In the genomic region with DNA sequence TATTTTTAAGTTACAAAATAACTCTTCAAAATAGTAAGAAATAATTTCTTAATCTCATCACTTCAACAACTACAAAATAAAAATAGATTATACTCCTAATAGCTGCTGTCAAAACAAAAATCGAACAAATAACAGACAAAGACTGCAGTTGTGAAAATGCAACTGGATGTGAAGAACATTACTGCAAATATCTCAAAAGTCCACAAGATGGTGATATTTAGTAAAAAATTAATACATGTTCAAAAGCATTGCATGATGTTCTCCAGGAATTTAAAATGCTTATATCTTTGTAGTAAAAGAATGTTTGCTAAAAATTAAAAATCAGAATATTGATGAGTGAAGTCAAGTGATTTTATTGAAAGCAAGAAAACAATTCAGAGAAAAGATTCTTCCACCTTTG, we compare ENCODE assay signal across 11 cellular contexts.
A peak's percentile ranks its signal among the peaks of the same experiment; 100 is the strongest.
DNase-seq lines count a peak whose midpoint lies in the region; ATAC-seq and TF ChIP-seq lines count a peak whose summit lies in the region.
"Had no signal": no experiment of that assay in that cellular context is flagged by ENCODE, and none has a peak within 500 bp of the region (broad histone marks: within the 10 kb centered on the region; RNA-seq: fewer than 3 reads in every experiment).

No MANE protein-coding gene starts in this region.

- no peak for TF ChIP-seq POLR2A in testis (IDR thresholded peaks at IDR 0.05)

- no peaks in the 10 kb centered on the region for H4K20me1 ChIP-seq in OCI-LY3 (ENCODE audit: insufficient read depth, low read length)

- TF ChIP-seq CTCF in OCI-LY3 (IDR thresholded peaks at IDR 0.05; ENCODE audit: low read depth, low read length): peak; percentile 47
- TF ChIP-seq CTCF in fibroblast of the aortic adventitia (IDR thresholded peaks at IDR 0.05; ENCODE audit: insufficient read depth, low read length): peak; percentile 43
- peak in 2 of 3 experiments; percentile 3 to 31 for TF ChIP-seq CTCF in testis (IDR thresholded peaks at IDR 0.05)

- no peaks in the 10 kb centered on the region for H3K27me3 ChIP-seq in OCI-LY3 (ENCODE audit: low read depth, low read length)
- no peaks in the 10 kb centered on the region for H3K27me3 ChIP-seq in testis

- H3K27ac ChIP-seq in OCI-LY3 (ENCODE audit: low read length): no peak overlapping the region
- no peak overlapping the region for H3K27ac ChIP-seq in testis

- H3K79me2 ChIP-seq in OCI-LY3 (ENCODE audit: low read length): no peaks in the 10 kb centered on the region

- ATAC-seq in HG03457 (IDR thresholded peaks at IDR 0.05; ENCODE audit: unreplicated experiment) (no peak), GM18858 (IDR thresholded peaks at IDR 0.05; ENCODE audit: unreplicated experiment) (no peak)

- no peak overlapping the region for H2AFZ ChIP-seq in OCI-LY3 (ENCODE audit: low read depth, low read length)

- H3K4me3 ChIP-seq in OCI-LY3 (ENCODE audit: low read length) (no peak overlapping the region), fibroblast of the aortic adventitia (ENCODE audit: low read depth, low read length) (no peak overlapping the region), testis (no peak overlapping the region)

- H3K9me3 ChIP-seq in OCI-LY3 (ENCODE audit: insufficient read depth, low read length): no peaks in the 10 kb centered on the region
- no peaks in the 10 kb centered on the region for H3K9me3 ChIP-seq in testis

- 86 to 100% methylated on average over 1 of the region's 1 CpG for WGBS in testis, 2 donors

- peak; percentile 17 for DNase-seq in NCI-H2171 treated with DMSO at 0.1 percent for 48 hours (lab: John Stamatoyannopoulos, UW)
- DNase-seq in NCI-H2171 (lab: John Stamatoyannopoulos, UW): no peak
- DNase-seq in fibroblast of the aortic adventitia (ENCODE audit: low read depth): peak; percentile 68
- no peak for DNase-seq in testis
- no peak for DNase-seq in effector CD4-positive, alpha-beta T cell
- DNase-seq: activated CD4-positive, alpha-beta T cell treated with anti-CD3 and anti-CD28 coated beads for 4 hours; KG1; naive B cell had no signal

- H3K4me1 ChIP-seq in OCI-LY3 (ENCODE audit: low read length): no peaks in the 10 kb centered on the region
- no peaks in the 10 kb centered on the region for H3K4me1 ChIP-seq in testis

- no peak overlapping the region for H3K4me2 ChIP-seq in OCI-LY3 (ENCODE audit: low read length)

- H3K36me3 ChIP-seq in OCI-LY3 (replicated peaks; ENCODE audit: low read depth, low read length) (no peaks in the 10 kb centered on the region), testis (ENCODE audit: low read depth, missing control alignments) (no peaks in the 10 kb centered on the region)

- intact Hi-C loops in testis (cut with DNase I; ENCODE audit: low total_unique reads): no loop called here

- no peak overlapping the region for H3K9ac ChIP-seq in OCI-LY3 (ENCODE audit: low read length)

Comparison
In these comparisons a context has a peak if more than half of its experiments do, and no peak if none do; other contexts are left out.
1. DNase-seq: peak in NCI-H2171 treated with DMSO at 0.1 percent for 48 hours (single experiment) and fibroblast of the aortic adventitia (single experiment); none in NCI-H2171 (single experiment), testis (single experiment) and effector CD4-positive, alpha-beta T cell (single experiment).
2. Peak in every context shown above with its lines, with median percentiles within 50 percentile points of each other: CTCF ChIP-seq.